ENCODE assay signal across 24 cellular contexts in genomic region chr15:74519311-74519710, GRCh38.
DNase-seq lines count a peak whose midpoint lies in the region; ATAC-seq lines count a peak whose summit lies in the region.
"Had no signal": no experiment of that assay in that cellular context is flagged by ENCODE, and none has a peak within 500 bp of the region (broad histone marks: within the 10 kb centered on the region; RNA-seq: fewer than 3 reads in every experiment).

No MANE protein-coding gene starts in this region.

- CTCF ChIA-PET in activated naive CD4-positive, alpha-beta T cell treated with anti-CD3 and anti-CD28 coated beads, Interleukin-2, amount 10 ng/mL, durations not matched to agents 7 days and 5 days (lab: Charles Lee), result no interaction called here

- no peaks in the 10 kb centered on the region for H3K9me3 Mint-ChIP-seq in activated naive CD4-positive, alpha-beta T cell treated with anti-CD3 and anti-CD28 coated beads, Interleukin-2, amount 10 ng/mL, durations not matched to agents 7 days and 5 days
- H3K9me3 Mint-ChIP-seq: activated CD4-positive, alpha-beta T cell treated with anti-CD3 and anti-CD28 coated beads, Interleukin-2, amount 10 ng/mL, durations not matched to agents 7 days and 5 days; activated naive CD4-positive, alpha-beta T cell treated with anti-CD3 and anti-CD28 coated beads, Interleukin-2, amount 50 U/mL, for 24 hours; activated T-helper 1 cell treated with anti-CD3 and anti-CD28 coated beads, Interleukin-12 subunit alpha, Interleukin-12 subunit beta, Interleukin-2, Interleukin-4 antibody, amounts not matched to agents 30 ng/mL and 10 ng/mL and 1 ng/mL, durations not matched to agents 14 hours and 24 hours and 36 hours; CD8-positive, alpha-beta memory T cell; naive thymus-derived CD8-positive, alpha-beta T cell had no signal

- H3K27me3 Mint-ChIP-seq in activated naive CD4-positive, alpha-beta T cell treated with anti-CD3 and anti-CD28 coated beads, Interleukin-2, amount 10 ng/mL, durations not matched to agents 7 days and 5 days, result no peaks in the 10 kb centered on the region
- H3K27me3 Mint-ChIP-seq: activated CD4-positive, alpha-beta T cell treated with anti-CD3 and anti-CD28 coated beads, Interleukin-2, amount 10 ng/mL, durations not matched to agents 7 days and 5 days; activated naive CD4-positive, alpha-beta T cell treated with anti-CD3 and anti-CD28 coated beads, Interleukin-2, amount 50 U/mL, for 24 hours; CD8-positive, alpha-beta memory T cell; naive thymus-derived CD8-positive, alpha-beta T cell; T-helper 17 cell had no signal

- no peak overlapping the region for H3K4me3 Mint-ChIP-seq in activated naive CD4-positive, alpha-beta T cell treated with anti-CD3 and anti-CD28 coated beads, Interleukin-2, amount 10 ng/mL, durations not matched to agents 7 days and 5 days
- H3K4me3 Mint-ChIP-seq: activated CD4-positive, alpha-beta T cell treated with anti-CD3 and anti-CD28 coated beads, Interleukin-2, amount 10 ng/mL, durations not matched to agents 7 days and 5 days; activated naive CD4-positive, alpha-beta T cell treated with anti-CD3 and anti-CD28 coated beads, Interleukin-2, amount 50 U/mL, for 24 hours; activated T-helper 1 cell treated with anti-CD3 and anti-CD28 coated beads, Interleukin-12 subunit alpha, Interleukin-12 subunit beta, Interleukin-2, Interleukin-4 antibody, amounts not matched to agents 30 ng/mL and 10 ng/mL and 1 ng/mL, durations not matched to agents 14 hours and 24 hours and 36 hours; CD8-positive, alpha-beta memory T cell; naive thymus-derived CD8-positive, alpha-beta T cell; T-helper 17 cell had no signal

- DNase-seq in EL (peak; percentile 50), MV-4-11 (lab: John Stamatoyannopoulos, UW) (peak; percentile 34), astrocyte of the hippocampus (ENCODE audit: low read depth, low spot score) (peak; percentile 54), glomerular visceral epithelial cell (ENCODE audit: extremely low spot score) (peak; percentile 25), NCI-H2107 treated with DMSO at 0.1 percent for 48 hours (lab: John Stamatoyannopoulos, UW; ENCODE audit: unreplicated experiment) (no peak)
- no peak for DNase-seq in activated naive CD4-positive, alpha-beta T cell treated with anti-CD3 and anti-CD28 coated beads, Interleukin-2, amount 10 ng/mL, durations not matched to agents 7 days and 5 days
- DNase-seq: activated CD4-positive, alpha-beta T cell treated with anti-CD3 and anti-CD28 coated beads, Interleukin-2, amount 10 ng/mL, durations not matched to agents 7 days and 5 days; AML-193; CD8-positive, alpha-beta memory T cell; effector memory CD4-positive, alpha-beta T cell; head of caudate nucleus; KBM-7; left lung; naive thymus-derived CD8-positive, alpha-beta T cell; NCI-H1048; NCI-H2029; spleen; stimulated activated CD4-positive, alpha-beta T cell treated with anti-CD3 and anti-CD28 coated beads, Interleukin-4, amount 100 ng/mL, for 1 hour; stimulated activated naive CD4-positive, alpha-beta T cell; T-helper 17 cell had no signal

- no peak overlapping the region for H3K27ac Mint-ChIP-seq in activated naive CD4-positive, alpha-beta T cell treated with anti-CD3 and anti-CD28 coated beads, Interleukin-2, amount 10 ng/mL, durations not matched to agents 7 days and 5 days
- H3K27ac Mint-ChIP-seq: activated CD4-positive, alpha-beta T cell treated with anti-CD3 and anti-CD28 coated beads, Interleukin-2, amount 10 ng/mL, durations not matched to agents 7 days and 5 days; activated naive CD4-positive, alpha-beta T cell treated with anti-CD3 and anti-CD28 coated beads, Interleukin-2, amount 50 U/mL, for 24 hours; activated T-helper 1 cell treated with anti-CD3 and anti-CD28 coated beads, Interleukin-12 subunit alpha, Interleukin-12 subunit beta, Interleukin-2, Interleukin-4 antibody, amounts not matched to agents 30 ng/mL and 10 ng/mL and 1 ng/mL, durations not matched to agents 14 hours and 24 hours and 36 hours; CD8-positive, alpha-beta memory T cell; naive thymus-derived CD8-positive, alpha-beta T cell; T-helper 17 cell had no signal

- H3K4me1 Mint-ChIP-seq in activated naive CD4-positive, alpha-beta T cell treated with anti-CD3 and anti-CD28 coated beads, Interleukin-2, amount 10 ng/mL, durations not matched to agents 7 days and 5 days, result no peaks in the 10 kb centered on the region
- H3K4me1 Mint-ChIP-seq: activated CD4-positive, alpha-beta T cell treated with anti-CD3 and anti-CD28 coated beads, Interleukin-2, amount 10 ng/mL, durations not matched to agents 7 days and 5 days; activated naive CD4-positive, alpha-beta T cell treated with anti-CD3 and anti-CD28 coated beads, Interleukin-2, amount 50 U/mL, for 24 hours; CD8-positive, alpha-beta memory T cell; naive thymus-derived CD8-positive, alpha-beta T cell; T-helper 17 cell had no signal

- ATAC-seq in GM21381 (IDR thresholded peaks at IDR 0.05; ENCODE audit: unreplicated experiment), result no peak
- no peak for ATAC-seq in GM21717 (IDR thresholded peaks at IDR 0.05; ENCODE audit: unreplicated experiment)
- ATAC-seq: left lung; naive thymus-derived CD8-positive, alpha-beta T cell; T-helper 17 cell had no signal

- no peaks in the 10 kb centered on the region for H3K36me3 Mint-ChIP-seq in activated naive CD4-positive, alpha-beta T cell treated with anti-CD3 and anti-CD28 coated beads, Interleukin-2, amount 10 ng/mL, durations not matched to agents 7 days and 5 days
- H3K36me3 Mint-ChIP-seq: activated naive CD4-positive, alpha-beta T cell treated with anti-CD3 and anti-CD28 coated beads, Interleukin-2, amount 50 U/mL, for 24 hours; naive thymus-derived CD8-positive, alpha-beta T cell had no signal

Comparison
In these comparisons a context has a peak if more than half of its experiments do, and no peak if none do; other contexts are left out.
1. DNase-seq: peak in EL (single experiment), MV-4-11 (single experiment), astrocyte of the hippocampus (single experiment) and glomerular visceral epithelial cell (single experiment); none in NCI-H2107 treated with DMSO at 0.1 percent for 48 hours (single experiment) and activated naive CD4-positive, alpha-beta T cell treated with anti-CD3 and anti-CD28 coated beads, Interleukin-2, amount 10 ng/mL, durations not matched to agents 7 days and 5 days (single experiment).